37 cellular contexts compared by ENCODE assay signal in the genomic region with DNA sequence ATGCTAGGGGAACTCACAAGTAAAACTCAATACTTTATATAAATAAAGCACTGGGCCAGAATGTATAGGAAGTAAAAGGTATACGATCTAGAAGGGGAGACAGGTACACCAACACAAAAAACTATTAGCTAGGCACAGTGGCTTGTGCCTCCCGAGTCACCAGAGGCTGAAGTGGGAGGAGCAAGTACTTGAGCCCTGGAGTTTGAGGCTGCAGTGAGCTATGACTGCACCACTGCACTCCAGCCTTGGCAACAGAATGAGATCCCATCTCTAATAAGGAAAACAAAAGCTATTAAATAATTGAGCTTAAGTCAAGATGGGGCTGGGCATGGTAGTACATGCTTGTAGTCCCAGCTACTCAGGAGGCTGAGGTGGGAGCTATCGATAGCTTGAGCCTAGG. TPM values are rescaled to one million over a fixed set of nuclear protein-coding genes. Genes with fewer than 3 reads are reported as not detected.
DNase-seq lines count a peak whose midpoint lies in the region; ATAC-seq, FAIRE-seq and TF ChIP-seq lines count a peak whose summit lies in the region.
"Had no signal": no experiment of that assay in that cellular context is flagged by ENCODE, and none has a peak within 500 bp of the region (broad histone marks: within the 10 kb centered on the region; RNA-seq: fewer than 3 reads in every experiment).

No MANE protein-coding gene starts in this region.

- H3K27me3 Mint-ChIP-seq in activated naive CD4-positive, alpha-beta T cell treated with anti-CD3 and anti-CD28 coated beads for 36 hours (ENCODE audit: low read depth): no peaks in the 10 kb centered on the region
- no peaks in the 10 kb centered on the region for H3K27me3 Mint-ChIP-seq in naive thymus-derived CD4-positive, alpha-beta T cell
- H3K27me3 Mint-ChIP-seq: activated naive CD8-positive, alpha-beta T cell treated with anti-CD3 and anti-CD28 coated beads, Interleukin-2, amount 50 U/mL, for 24 hours; IgD-negative memory B cell; stimulated activated naive B cell treated with anti-CD40 and anti-IgM and Interleukin-4, amounts not matched to agents 10 μg/mL and 1 μg/mL and 100 μg/mL, for 72 hours had no signal

- H3K4me3 Mint-ChIP-seq in activated naive CD4-positive, alpha-beta T cell treated with anti-CD3 and anti-CD28 coated beads for 36 hours: no peak overlapping the region
- peak overlapping the region in 1 of 10 donors; percentile 16 for H3K4me3 Mint-ChIP-seq in naive thymus-derived CD4-positive, alpha-beta T cell
- H3K4me3 Mint-ChIP-seq: activated naive CD8-positive, alpha-beta T cell treated with anti-CD3 and anti-CD28 coated beads, Interleukin-2, amount 50 U/mL, for 24 hours; activated T-cell treated with anti-CD3 and anti-CD28 coated beads, Interleukin-2, amount 50 U/mL, for 4 hours; endodermal cell; IgD-negative memory B cell; mesothelial cell of epicardium; stimulated activated naive B cell treated with anti-CD40 and anti-IgM and Interleukin-4, amounts not matched to agents 10 μg/mL and 1 μg/mL and 100 μg/mL, for 72 hours had no signal

- H3K9me3 Mint-ChIP-seq in activated naive CD4-positive, alpha-beta T cell treated with anti-CD3 and anti-CD28 coated beads for 36 hours: no peaks in the 10 kb centered on the region
- peaks cover 0 to 4% (median 0%) of the 10 kb centered on the region in 11 donors for H3K9me3 Mint-ChIP-seq in naive thymus-derived CD4-positive, alpha-beta T cell
- H3K9me3 Mint-ChIP-seq: activated naive CD8-positive, alpha-beta T cell treated with anti-CD3 and anti-CD28 coated beads, Interleukin-2, amount 50 U/mL, for 24 hours; activated T-cell treated with anti-CD3 and anti-CD28 coated beads, Interleukin-2, amount 50 U/mL, for 4 hours; endodermal cell; IgD-negative memory B cell; mesothelial cell of epicardium; stimulated activated naive B cell treated with anti-CD40 and anti-IgM and Interleukin-4, amounts not matched to agents 10 μg/mL and 1 μg/mL and 100 μg/mL, for 72 hours had no signal

- peaks cover 0 to 3% of the 10 kb centered on the region in 2 experiments; a peak in 3 of 5 replicates for H3K4me1 ChIP-seq in K562 (replicated peaks in 1 of 2; ENCODE audit: control insufficient read depth in 2 of 2, insufficient read depth in 2 of 2, low read length in 2 of 2)
- peaks cover 12 to 15% of the 10 kb centered on the region in 2 donors for H3K4me1 ChIP-seq in naive thymus-derived CD4-positive, alpha-beta T cell (ENCODE audit: control insufficient read depth in 2 of 2, insufficient read depth in 2 of 2, low read length in 2 of 2)
- H3K4me1 ChIP-seq: prostate gland had no signal

- no peak overlapping the region for H2AFZ ChIP-seq in K562 (ENCODE audit: low read depth, low read length)
- H2AFZ ChIP-seq: PC-9 had no signal

- H3K79me2 ChIP-seq in K562 (ENCODE audit: control insufficient read depth, insufficient read depth, low read length): peaks cover 97% of the 10 kb centered on the region

- peaks cover 58% of the 10 kb centered on the region for H3K36me3 ChIP-seq in K562 (ENCODE audit: control insufficient read depth, insufficient read depth, low read length)
- H3K36me3 ChIP-seq in naive thymus-derived CD4-positive, alpha-beta T cell (ENCODE audit: control insufficient read depth in 2 of 3, insufficient read depth in 3 of 3, low read length in 3 of 3): no peaks in the 10 kb centered on the region
- H3K36me3 ChIP-seq: prostate gland, sigmoid colon, suprapubic skin, upper lobe of right lung had no signal

- no peak overlapping the region for H3K27ac ChIP-seq in K562 (ENCODE audit: extremely low read depth, low read depth, low read length)
- H3K27ac ChIP-seq in naive thymus-derived CD4-positive, alpha-beta T cell (ENCODE audit: low read depth, low read length): no peak overlapping the region
- H3K27ac ChIP-seq in substantia nigra (ENCODE audit: low read depth, low read length, poor library complexity, severe bottlenecking): no peak overlapping the region
- H3K27ac ChIP-seq: PC-9, prostate gland, sigmoid colon, suprapubic skin, upper lobe of right lung had no signal

- CTCF ChIA-PET in activated naive CD4-positive, alpha-beta T cell treated with anti-CD3 and anti-CD28 coated beads for 36 hours (lab: Charles Lee): interaction anchor here (0.6 to 2.0 kb wide), 5 partner anchors 16 to 579 kb away, joined by 3 to 9 read pairs (median 4); no protein-coding TSS in a partner anchor
- CTCF ChIA-PET in K562 (lab: Yijun Ruan, JAX; ENCODE audit: low intra/inter-chr PET ratio): no interaction called here
- CTCF ChIA-PET in naive thymus-derived CD4-positive, alpha-beta T cell (lab: Charles Lee): interaction anchor here (1.2 kb wide), 1 partner anchor 98 kb away, joined by 4 read pairs; no protein-coding TSS in a partner anchor

- H4K20me1 ChIP-seq in K562 (replicated peaks; ENCODE audit: control insufficient read depth, insufficient read depth, low read length): no peaks in the 10 kb centered on the region

- H3K9me3 ChIP-seq in K562 (replicated peaks; ENCODE audit: control insufficient read depth, insufficient read depth, low read depth, low read length): no peaks in the 10 kb centered on the region
- H3K9me3 ChIP-seq in naive thymus-derived CD4-positive, alpha-beta T cell (ENCODE audit: control insufficient read depth in 2 of 3, low read length in 3 of 3): no peaks in the 10 kb centered on the region
- H3K9me3 ChIP-seq: prostate gland, sigmoid colon, SK-N-SH, suprapubic skin, upper lobe of right lung had no signal

- H3K9me1 ChIP-seq in K562 (ENCODE audit: control insufficient read depth, insufficient read depth, low read length): no peaks in the 10 kb centered on the region

- BruUV-seq in K562 (replicated peaks; lab: Mats Ljungman, UMichigan): no TSS peak

- no peak overlapping the region for H3K4me2 ChIP-seq in K562 (ENCODE audit: insufficient read depth, low read length)
- H3K4me2 ChIP-seq: PC-9, SK-N-SH had no signal

- WGBS in K562 (ENCODE audit: insufficient coverage, low coverage, missing lambda C conversion rate): 72% methylated on average over 3 of the region's 3 CpGs

- peaks cover 43% of the 10 kb centered on the region for H3K4me1 Mint-ChIP-seq in activated naive CD4-positive, alpha-beta T cell treated with anti-CD3 and anti-CD28 coated beads for 36 hours (ENCODE audit: low read depth)
- H3K4me1 Mint-ChIP-seq in naive thymus-derived CD4-positive, alpha-beta T cell: peaks cover 24 to 66% (median 55%) of the 10 kb centered on the region in 7 donors
- H3K4me1 Mint-ChIP-seq: mesothelial cell of epicardium had no signal

- TF ChIP-seq CTCF in K562 (IDR thresholded peaks at IDR 0.05 in 2 of 3, conservative IDR thresholded peaks at IDR 0.05 in 1 of 3; ENCODE audit: insufficient read depth in 2 of 3, low read depth in 1 of 3, low read length in 3 of 3): no peak

- H3K27ac Mint-ChIP-seq in activated naive CD4-positive, alpha-beta T cell treated with anti-CD3 and anti-CD28 coated beads for 36 hours: peak overlapping the region; percentile 32
- H3K27ac Mint-ChIP-seq in naive thymus-derived CD4-positive, alpha-beta T cell: peak overlapping the region in 2 of 9 donors; percentile 2 to 78
- H3K27ac Mint-ChIP-seq: activated naive CD8-positive, alpha-beta T cell treated with anti-CD3 and anti-CD28 coated beads, Interleukin-2, amount 50 U/mL, for 24 hours; mesothelial cell of epicardium; stimulated activated naive B cell treated with anti-CD40 and anti-IgM and Interleukin-4, amounts not matched to agents 10 μg/mL and 1 μg/mL and 100 μg/mL, for 72 hours had no signal

- intact Hi-C loops in activated naive CD4-positive, alpha-beta T cell treated with anti-CD3 and anti-CD28 coated beads for 36 hours (cut with micrococcal nuclease): no loop called here
- intact Hi-C loops in K562 (cut with micrococcal nuclease): no loop called here
- intact Hi-C loops in naive thymus-derived CD4-positive, alpha-beta T cell (cut with micrococcal nuclease): loop anchor here (5.0 kb wide), 1 partner anchor 35 kb away; no protein-coding TSS in a partner anchor

- no peak overlapping the region for H3K4me3 ChIP-seq in K562
- no peak overlapping the region for H3K4me3 ChIP-seq in naive thymus-derived CD4-positive, alpha-beta T cell (ENCODE audit: low read length)
- H3K4me3 ChIP-seq: PC-9, prostate gland, sigmoid colon, suprapubic skin, upper lobe of right lung had no signal

- DNase-seq in activated naive CD4-positive, alpha-beta T cell treated with anti-CD3 and anti-CD28 coated beads for 36 hours: no peak
- DNase-seq in activated naive CD4-positive, alpha-beta T cell treated with Interleukin-2 at 50 U/mL for 16 hours: no peak
- no peak for DNase-seq in K562 (ENCODE audit: extremely low read depth in 1 of 4, low spot score in 3 of 4)
- DNase-seq in naive thymus-derived CD4-positive, alpha-beta T cell: no peak
- no peak for DNase-seq in NCI-H82 treated with DMSO at 0.1 percent for 48 hours (lab: John Stamatoyannopoulos, UW; ENCODE audit: unreplicated experiment)
- no peak for DNase-seq in substantia nigra (lab: John Stamatoyannopoulos, UW)
- DNase-seq in foreskin melanocyte: no peak
- DNase-seq: activated CD4-positive, CD25-positive, alpha-beta regulatory T cell; activated gamma-delta T cell treated with Interleukin-2 at 50 U/mL for 16 hours; activated naive CD8-positive, alpha-beta T cell treated with anti-CD3 and anti-CD28 coated beads, Interleukin-2, amount 50 U/mL, for 24 hours; activated T-cell treated with anti-CD3 and anti-CD28 coated beads, Interleukin-2, amount 50 U/mL, for 4 hours; caudate nucleus; cortex of kidney; endodermal cell; islet precursor cell; NCI-H1092; NCI-H1694 treated with DMSO at 0.1 percent for 48 hours; NCI-H2171 treated with DMSO at 0.1 percent for 48 hours; NCI-H524 treated with DMSO at 0.1 percent for 48 hours; NK-92 treated with Interleukin-12 subunit alpha and Interleukin-12 subunit beta, amount 100 ng/mL, for 24 hours; PC-9; sigmoid colon; SK-N-SH; stimulated activated CD4-positive, alpha-beta T cell treated with anti-CD3 and anti-CD28 coated beads, Interleukin-15, amount 100 ng/mL, for 24 hours; stimulated activated naive B cell treated with anti-CD40 and anti-IgM and Interleukin-4, amounts not matched to agents 10 μg/mL and 1 μg/mL and 100 μg/mL, for 72 hours; upper lobe of right lung had no signal

- FAIRE-seq in K562 (lab: Jason Lieb, UNC): no peak
- FAIRE-seq: A204.1, astrocyte, G401.6, TTC549 had no signal

- peak; percentile 66 for ATAC-seq in K562
- ATAC-seq in naive thymus-derived CD4-positive, alpha-beta T cell: peak; percentile 3
- ATAC-seq in HG03378 (IDR thresholded peaks at IDR 0.05; ENCODE audit: unreplicated experiment): no peak
- ATAC-seq: activated naive CD8-positive, alpha-beta T cell treated with anti-CD3 and anti-CD28 coated beads, Interleukin-2, amount 50 U/mL, for 24 hours; activated T-cell treated with anti-CD3 and anti-CD28 coated beads, Interleukin-2, amount 50 U/mL, for 4 hours; esophagus mucosa; Right ventricle myocardium inferior; stimulated activated naive B cell treated with anti-CD40 and anti-IgM and Interleukin-4, amounts not matched to agents 10 μg/mL and 1 μg/mL and 100 μg/mL, for 72 hours; upper lobe of right lung had no signal

- TF ChIP-seq EP300 in K562 (IDR thresholded peaks at IDR 0.05; ENCODE audit: low read length): no peak

- peaks cover 6% of the 10 kb centered on the region for H3K36me3 Mint-ChIP-seq in activated naive CD4-positive, alpha-beta T cell treated with anti-CD3 and anti-CD28 coated beads for 36 hours (ENCODE audit: low read depth)
- H3K36me3 Mint-ChIP-seq in naive thymus-derived CD4-positive, alpha-beta T cell: peaks cover 0 to 15% (median 4%) of the 10 kb centered on the region in 5 donors

- no peak overlapping the region for H3K9ac ChIP-seq in K562 (ENCODE audit: insufficient read depth in 1 of 2, low read depth in 2 of 2, low read length in 2 of 2)
- H3K9ac ChIP-seq: SK-N-SH had no signal

- POLR2A ChIA-PET in K562 (lab: Yijun Ruan, JAX): interaction anchor here (0.5 to 1.6 kb wide), 8 partner anchors 9 to 501 kb away, joined by 3 to 8 read pairs (median 4); partner anchors contain the start of gene PIK3CB
- POLR2A ChIA-PET in naive thymus-derived CD4-positive, alpha-beta T cell (lab: Charles Lee): interaction anchor here (1.3 kb wide), 1 partner anchor 66 kb away, joined by 3 read pairs; no protein-coding TSS in a partner anchor

- TF ChIP-seq POLR2A in K562 (conservative IDR thresholded peaks at IDR 0.05): no peak

- no peaks in the 10 kb centered on the region for H3K27me3 ChIP-seq in K562 (ENCODE audit: control insufficient read depth in 2 of 2, insufficient read depth in 2 of 2, low read length in 2 of 2)
- no peaks in the 10 kb centered on the region for H3K27me3 ChIP-seq in naive thymus-derived CD4-positive, alpha-beta T cell (ENCODE audit: control insufficient read depth in 2 of 2, insufficient read depth in 2 of 2, low read length in 2 of 2)
- H3K27me3 ChIP-seq: sigmoid colon, suprapubic skin, upper lobe of right lung had no signal

- in situ Hi-C loops in K562 (cut with MboI): no loop called here

- no peak for TF ChIP-seq RAD21 in K562 (CRISPR knock-in tag; conservative IDR thresholded peaks at IDR 0.05 in 1 of 2, IDR thresholded peaks at IDR 0.05 in 1 of 2)

RNA-seq across cellular contexts. Expression of gene PIK3CB, which starts 17.0 kb away (rescaled TPM):
- total RNA-seq in activated naive CD4-positive, alpha-beta T cell treated with anti-CD3 and anti-CD28 coated beads for 36 hours: 10 to 100 TPM; 19.2 to 20.6 TPM
- 133 and 323 TPM in 2 replicates for total RNA-seq in K562 (2011; cell fraction: chromatin; rRNA removed; ENCODE audit: low replicate concordance)
- total RNA-seq in K562 (2011; cell fraction: nucleolus; rRNA removed): 60.7 and 75.4 TPM in 2 replicates
- total RNA-seq in K562 (2011; cell fraction: nucleoplasm; rRNA removed): 109 and 149 TPM in 2 replicates
- total RNA-seq in K562 (2014; rRNA removed): 26.2 and 30.0 TPM in 2 replicates
- total RNA-seq in K562 (2014; rRNA removed; fragmentation: Illumina TruSeq; extraction: Trizol): 28.3 and 35.0 TPM in 2 replicates
- 21.6 and 23.0 TPM in 2 replicates for total RNA-seq in K562 (2015; rRNA removed; fragmentation: Illumina TruSeq; extraction: Trizol)
- total RNA-seq in K562 (2021): 53.8 and 62.6 TPM in 2 replicates
- 41.4 and 45.4 TPM in 2 replicates for polyA plus RNA-seq in K562 (2011; rRNA removed)
- 12.6 and 23.0 TPM in 2 replicates for polyA plus RNA-seq in K562 (2011; cell fraction: cytosol; rRNA removed)
- polyA plus RNA-seq in K562 (2011; cell fraction: nucleus; rRNA removed): 28.6 and 42.3 TPM in 2 replicates
- 43.0 and 49.7 TPM in 2 replicates for polyA plus RNA-seq in K562 (2012)
- 58.8 and 59.8 TPM in 2 replicates for polyA plus RNA-seq in K562 (2014; fragmentation: Illumina TruSeq; extraction: Trizol)
- 10 to 100 TPM; 15.3 to 19.6 TPM for polyA plus RNA-seq in K562 (2014; fragmentation: Nextera tagmentation; extraction: Ambion mirVana)
- 36.9 and 40.4 TPM in 2 replicates for polyA plus RNA-seq in K562 (2014; rRNA removed)
- polyA minus RNA-seq in K562 (2011; rRNA and poly(A)+ RNA removed): 53.4 and 83.7 TPM in 2 replicates
- 41.5 and 44.1 TPM in 2 replicates for polyA minus RNA-seq in K562 (2011; cell fraction: cytosol; rRNA and poly(A)+ RNA removed)
- polyA minus RNA-seq in K562 (2011; cell fraction: nucleus; rRNA and poly(A)+ RNA removed): 44.6 and 69.1 TPM in 2 replicates
- 10 to 100 TPM; 22.2 to 46.9 (median 38.3) TPM for total RNA-seq in naive thymus-derived CD4-positive, alpha-beta T cell
- polyA plus RNA-seq in naive thymus-derived CD4-positive, alpha-beta T cell: 10 to 100 TPM; 19.6 to 26.6 TPM

Comparison
In these comparisons a context has a peak if more than half of its experiments do, and no peak if none do; other contexts are left out.
1. intact Hi-C loops: an anchor here in naive thymus-derived CD4-positive, alpha-beta T cell (5.0 kb wide); none called in activated naive CD4-positive, alpha-beta T cell treated with anti-CD3 and anti-CD28 coated beads for 36 hours and K562.